In the genomic region with DNA sequence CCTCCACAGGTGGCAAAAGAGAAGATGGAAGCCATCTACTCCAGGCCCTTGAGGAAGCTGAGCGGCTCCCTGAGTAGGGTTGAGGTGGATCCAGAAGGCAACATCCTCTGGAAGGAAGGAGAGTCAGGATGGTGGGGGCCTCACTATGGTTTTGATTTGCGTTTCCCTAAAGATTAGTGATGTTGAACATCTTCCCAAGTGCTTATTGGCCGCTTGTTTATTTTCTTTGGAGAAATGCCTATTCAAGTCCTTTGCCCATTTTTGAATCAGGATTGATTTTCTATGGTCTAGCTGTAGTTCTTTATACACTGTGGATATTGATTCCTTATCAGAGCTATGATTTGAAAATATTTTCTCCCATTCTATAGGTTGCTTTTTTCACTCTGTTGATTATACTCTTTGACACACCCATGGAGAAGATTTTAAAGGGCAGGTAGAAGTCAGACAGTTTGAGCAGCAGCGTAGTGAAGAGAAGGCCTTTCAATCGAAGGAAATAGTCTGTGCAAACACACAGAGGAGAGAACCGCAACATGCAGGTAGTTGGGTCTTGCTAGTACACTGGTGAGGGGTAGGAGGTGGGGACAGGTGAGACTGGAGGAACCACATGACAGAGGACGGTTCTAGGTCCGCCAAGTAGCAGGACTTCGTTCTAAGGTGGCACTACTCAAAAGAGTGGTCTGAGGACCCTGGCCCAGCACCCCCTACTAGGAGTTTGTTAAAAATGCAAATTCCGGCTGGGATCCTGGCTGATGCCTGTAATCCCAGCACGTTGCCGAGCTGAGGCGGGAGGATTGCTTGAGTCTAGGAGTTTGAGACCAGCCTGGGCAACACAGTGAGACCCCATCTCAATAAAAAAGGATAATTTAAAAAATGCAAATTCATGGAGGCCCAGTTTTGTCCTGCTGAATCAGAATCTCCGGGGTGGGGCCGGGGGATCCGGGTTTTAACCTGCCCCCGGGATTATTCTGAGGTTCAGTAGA, we compare ENCODE assay signal across 8 cellular contexts. TPM values are rescaled to one million over a fixed set of nuclear protein-coding genes. Genes with fewer than 3 reads are reported as not detected.
A peak's percentile ranks its signal among the peaks of the same experiment; 100 is the strongest.
DNase-seq lines count a peak whose midpoint lies in the region; ATAC-seq and TF ChIP-seq lines count a peak whose summit lies in the region.

No MANE protein-coding gene starts in this region.

- peak overlapping the region; percentile 73 for H3K4me3 Mint-ChIP-seq in chondrocyte (ENCODE audit: unreplicated experiment)

- H3K27ac ChIP-seq in KOPT-K1 (ENCODE audit: low read depth, low read length, poor library complexity, severe bottlenecking) (peak overlapping the region; percentile 76), muscle layer of colon (ENCODE audit: low read depth, low read length) (peak overlapping the region; percentile 89)

- TF ChIP-seq CTCF in AG10803 (conservative IDR thresholded peaks at IDR 0.05; ENCODE audit: low read length) (no peak), chondrocyte (IDR thresholded peaks at IDR 0.05) (no peak)

- H3K27me3 Mint-ChIP-seq in chondrocyte (ENCODE audit: low read depth) = no peaks in the 10 kb centered on the region

- peak overlapping the region; percentile 63 for H3K4me3 ChIP-seq in AG10803 (ENCODE audit: low read length)
- peak overlapping the region; percentile 64 to 66 for H3K4me3 ChIP-seq in muscle layer of colon (ENCODE audit: low read depth in 1 of 2, low read length in 2 of 2)

- peaks cover 38% of the 10 kb centered on the region for H3K4me1 Mint-ChIP-seq in chondrocyte (ENCODE audit: low read depth)

- no peaks in the 10 kb centered on the region for H3K36me3 ChIP-seq in KOPT-K1 (ENCODE audit: insufficient read depth, low read length)
- H3K36me3 ChIP-seq in muscle layer of colon (ENCODE audit: insufficient read depth, low read length) = no peaks in the 10 kb centered on the region

- peaks cover 20% of the 10 kb centered on the region for H3K4me1 ChIP-seq in muscle layer of colon (ENCODE audit: insufficient read depth, low read length)

- H3K9me3 ChIP-seq in KOPT-K1 (ENCODE audit: insufficient read depth, low read length, poor library complexity, severe bottlenecking) (no peaks in the 10 kb centered on the region), muscle layer of colon (ENCODE audit: low read length) (no peaks in the 10 kb centered on the region)

- no peaks in the 10 kb centered on the region for H3K27me3 ChIP-seq in muscle layer of colon (ENCODE audit: control insufficient read depth in 1 of 2, insufficient read depth in 2 of 2, low read length in 2 of 2)

- H3K27ac Mint-ChIP-seq in chondrocyte (ENCODE audit: unreplicated experiment) = peak overlapping the region; percentile 96

- H3K36me3 Mint-ChIP-seq in chondrocyte (ENCODE audit: low read depth) = no peaks in the 10 kb centered on the region

- ATAC-seq in HG03045 (IDR thresholded peaks at IDR 0.05; ENCODE audit: unreplicated experiment) (no peak), GM19463 (IDR thresholded peaks at IDR 0.05; ENCODE audit: unreplicated experiment) (no peak), GM21526 (IDR thresholded peaks at IDR 0.05; ENCODE audit: low FRiP score, unreplicated experiment) (no peak)

- DNase-seq in AG10803 (ENCODE audit: low read depth) (no peak), chondrocyte (ENCODE audit: low spot score) (no peak), NCI-H2227 (lab: John Stamatoyannopoulos, UW; ENCODE audit: unreplicated experiment) (no peak)

- H3K9ac ChIP-seq in muscle layer of colon (ENCODE audit: low read length) = peak overlapping the region; percentile 58

- no peaks in the 10 kb centered on the region for H3K9me3 Mint-ChIP-seq in chondrocyte (ENCODE audit: low read depth)

RNA-seq across cellular contexts. Expression of a gene that starts 58.9 kb away (rescaled TPM):
- 110 to 218 TPM (median 205 TPM) in 3 replicates for total RNA-seq in chondrocyte
